In genomic region chr3:88031543-88032148, GRCh38 we compare ENCODE assay signal across 8 cellular contexts. TPM values are rescaled to one million over a fixed set of nuclear protein-coding genes. Genes with fewer than 3 reads are reported as not detected.
A peak's percentile ranks its signal among the peaks of the same experiment; 100 is the strongest.
DNase-seq lines count a peak whose midpoint lies in the region; ATAC-seq and TF ChIP-seq lines count a peak whose summit lies in the region.

No MANE protein-coding gene starts in this region.

- DNase-seq in DMS153 treated with DMSO at 0.1 percent for 48 hours (lab: John Stamatoyannopoulos, UW; ENCODE audit: unreplicated experiment) (peak; percentile 32), RPMI7951 (ENCODE audit: low read depth) (peak; percentile 71), dorsolateral prefrontal cortex (no peak), T1000 (lab: John Stamatoyannopoulos, UW) (no peak), HK-2 (ENCODE audit: unreplicated experiment) (no peak)

- H3K4me3 ChIP-seq in dorsolateral prefrontal cortex (peak overlapping the region; percentile 18 to 76 (median 52)), muscle layer of duodenum (ENCODE audit: low read depth in 1 of 2, low read length in 2 of 2) (peak overlapping the region; percentile 63 to 69)

- H3K9me3 ChIP-seq in muscle layer of duodenum (ENCODE audit: control insufficient read depth in 1 of 2, low read length in 2 of 2), result peaks cover 0 to 14% of the 10 kb centered on the region in 2 donors

- no peaks in the 10 kb centered on the region for H3K36me3 ChIP-seq in muscle layer of duodenum (ENCODE audit: control insufficient read depth in 1 of 2, insufficient read depth in 2 of 2, low read length in 2 of 2)

- H3K27ac ChIP-seq in dorsolateral prefrontal cortex (peak overlapping the region in 47 of 59 donors; percentile 2 to 83 (median 48)), muscle layer of duodenum (ENCODE audit: low read length) (peak overlapping the region; percentile 61)

- peaks cover 0 to 6% of the 10 kb centered on the region in 2 donors for H3K4me1 ChIP-seq in muscle layer of duodenum (ENCODE audit: control insufficient read depth in 1 of 2, insufficient read depth in 2 of 2, low read length in 2 of 2)

- peak; percentile 26 for TF ChIP-seq POLR2A in GM19099 (IDR thresholded peaks at IDR 0.05; ENCODE audit: extremely low read depth, insufficient read length, low read depth)

- peak in 1 of 56 donors; percentile 16 for TF ChIP-seq CTCF in dorsolateral prefrontal cortex (IDR thresholded peaks at IDR 0.05 in 54 of 56, conservative IDR thresholded peaks at IDR 0.05 in 2 of 56; ENCODE audit: low read depth in 1 of 56, partially characterized antibody in 56 of 56)

- peak; percentile 81 for ATAC-seq in HG03139 (IDR thresholded peaks at IDR 0.05; ENCODE audit: unreplicated experiment)

- H3K27me3 ChIP-seq in dorsolateral prefrontal cortex (no peaks in the 10 kb centered on the region), muscle layer of duodenum (ENCODE audit: low read depth, low read length) (no peaks in the 10 kb centered on the region)

- intact Hi-C loops in dorsolateral prefrontal cortex (cut with DNase I), result no loop called here

RNA-seq across cellular contexts. Expression of gene CGGBP1, which starts 27.2 kb away (rescaled TPM):
- total RNA-seq in RPMI7951 (2014; rRNA removed; shearing (Covaris generic)), result 82.3 and 94.9 TPM in 2 replicates
- 10 to 100 TPM; 49.9 to 92.6 (median 67.9) TPM for total RNA-seq in dorsolateral prefrontal cortex

RNA-seq across cellular contexts. Expression of gene ZNF654, which starts 27.4 kb away (rescaled TPM):
- 17.3 and 18.1 TPM in 2 replicates for total RNA-seq in RPMI7951 (2014; rRNA removed; shearing (Covaris generic))
- 10 to 100 TPM; 13.1 to 32.1 (median 20.6) TPM for total RNA-seq in dorsolateral prefrontal cortex

Comparison
In these comparisons a context has a peak if more than half of its experiments do, and no peak if none do; other contexts are left out.
1. DNase-seq: peak in DMS153 treated with DMSO at 0.1 percent for 48 hours (single experiment) and RPMI7951 (single experiment); none in dorsolateral prefrontal cortex (0 of 10), T1000 (single experiment) and HK-2 (single experiment).